Comparison of ENCODE assay signal across 8 cellular contexts in the genomic region with DNA sequence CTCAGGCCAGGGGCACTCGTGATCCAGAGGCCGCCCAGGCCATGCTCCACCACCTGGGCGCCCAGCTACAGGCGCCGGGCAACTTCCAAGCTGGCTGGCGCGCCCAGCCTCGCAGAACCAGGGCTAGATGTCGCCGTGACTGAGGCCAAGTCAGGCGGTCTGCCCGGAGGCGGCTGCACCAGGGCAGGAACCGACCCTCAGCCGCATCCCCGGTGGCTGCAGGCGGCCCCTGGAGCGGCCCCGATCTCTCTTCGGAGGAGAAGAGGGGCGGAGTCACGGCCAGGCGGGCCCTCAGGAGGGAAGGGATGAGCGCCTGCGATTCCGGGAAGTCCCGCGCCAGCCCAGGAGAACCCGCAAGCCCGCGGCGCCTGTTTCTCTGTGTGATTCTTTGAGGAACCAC.
DNase-seq lines count a peak whose midpoint lies in the region; ATAC-seq and TF ChIP-seq lines count a peak whose summit lies in the region.
"Not testable (repeated sequence)": the region's sequence is repeated elsewhere in the genome, so short reads cannot be mapped to it uniquely, and the experiment has no call there.

No MANE protein-coding gene starts in this region.

- not testable (repeated sequence) for H3K79me2 ChIP-seq in SK-N-SH (ENCODE audit: insufficient read depth)

- CTCF ChIA-PET in AG04449 (lab: Yijun Ruan, JAX); SK-N-SH (lab: Yijun Ruan, JAX): not testable (repeated sequence)

- POLR2A ChIA-PET in AG04449 (lab: Yijun Ruan, JAX): not testable (repeated sequence)
- POLR2A ChIA-PET in SK-N-SH (lab: Yijun Ruan, JAX): interaction anchor here (1.0 kb wide), 1 partner anchor 64 kb away, joined by 3 read pairs; no protein-coding TSS in a partner anchor

- peak overlapping the region; percentile 84 for H3K4me2 ChIP-seq in SK-N-SH

- not testable (repeated sequence) for H3K36me3 ChIP-seq in SK-N-SH (replicated peaks in 1 of 2; ENCODE audit: control insufficient read depth in 1 of 2, insufficient read depth in 2 of 2, low read length in 1 of 2); colonic mucosa; ovary; stomach

- peak overlapping the region in 1 of 2 experiments; percentile 47; a peak in 2 of 4 replicates for H3K27ac ChIP-seq in SK-N-SH (ENCODE audit: low read depth in 2 of 2, low read length in 1 of 2)
- not testable (repeated sequence) for H3K27ac ChIP-seq in colonic mucosa
- peak overlapping the region in 1 of 2 donors; percentile 57 for H3K27ac ChIP-seq in ovary
- H3K27ac ChIP-seq in stomach: peak overlapping the region in 3 of 5 donors; percentile 54 to 61 (median 57)

- not testable (repeated sequence) for H3K9me2 ChIP-seq in SK-N-SH

- not testable (repeated sequence) for H3F3A ChIP-seq in SK-N-SH (replicated peaks; ENCODE audit: insufficient read depth)

- H3K9me3 ChIP-seq in SK-N-SH, colonic mucosa, ovary, stomach: not testable (repeated sequence)

- peak overlapping the region; percentile 70 for H2AFZ ChIP-seq in SK-N-SH (ENCODE audit: low read depth)

- not testable (repeated sequence) for H3K27me3 ChIP-seq in SK-N-SH (ENCODE audit: insufficient read depth); colonic mucosa; ovary
- peaks cover 0 to 13% (median 0%) of the 10 kb centered on the region in 3 donors for H3K27me3 ChIP-seq in stomach

- TF ChIP-seq EP300 in SK-N-SH (IDR thresholded peaks at IDR 0.05; ENCODE audit: borderline replicate concordance in 1 of 2, low read depth in 1 of 2, low read length in 1 of 2); ovary (IDR thresholded peaks at IDR 0.05); stomach (IDR thresholded peaks at IDR 0.05): not testable (repeated sequence)

- peak; percentile 42 for ATAC-seq in left colon

- not testable (repeated sequence) for DNase-seq in AG04449 (ENCODE audit: low read depth, low spot score); HFF-Myc (ENCODE audit: extremely low read depth, low read depth)
- DNase-seq in SK-N-SH (peak; percentile 60), colonic mucosa (peak; percentile 67), head of caudate nucleus (peak; percentile 38 to 90 (median 74)), left colon (peak; percentile 49 to 56), ovary (peak; percentile 40 to 71 (median 55)), stomach (peak; percentile 39)

- WGBS in SK-N-SH (ENCODE audit: low lambda C conversion rate): 0% methylated on average over 2 of the region's 32 CpGs
- 0 to 3% (median 0%) methylated on average over 21 to 29 of the region's 32 CpGs for WGBS in ovary, 3 donors
- 1 to 4% (median 1%) methylated on average over 8 to 30 of the region's 32 CpGs for WGBS in stomach, 5 donors

- TF ChIP-seq RAD21 in SK-N-SH (IDR thresholded peaks at IDR 0.05; ENCODE audit: low read length): not testable (repeated sequence)

- peak overlapping the region; percentile 50 for H3K4me3 ChIP-seq in AG04449 (ENCODE audit: low read depth, low read length)
- peak overlapping the region; percentile 30 for H3K4me3 ChIP-seq in HFF-Myc (replicated peaks; ENCODE audit: low read depth, low read length)
- peak overlapping the region; percentile 47 to 55 for H3K4me3 ChIP-seq in SK-N-SH (ENCODE audit: low read depth in 2 of 2, low read length in 1 of 2)
- H3K4me3 ChIP-seq in colonic mucosa: peak overlapping the region; percentile 47
- peak overlapping the region; percentile 52 for H3K4me3 ChIP-seq in ovary
- H3K4me3 ChIP-seq in stomach: peak overlapping the region; percentile 52 to 61 (median 54)

- intact Hi-C loops in colonic mucosa (cut with DNase I); head of caudate nucleus (cut with DNase I); left colon (cut with DNase I, micrococcal nuclease); ovary (cut with DNase I); stomach (cut with DNase I; ENCODE audit: low total_unique reads): not testable (repeated sequence)

- not testable (repeated sequence) for H3K4me1 ChIP-seq in SK-N-SH (ENCODE audit: control insufficient read depth in 1 of 2, insufficient read depth in 2 of 2, low read depth in 1 of 2, low read length in 1 of 2); colonic mucosa; ovary (ENCODE audit: insufficient read depth)
- H3K4me1 ChIP-seq in stomach: peaks cover 0 to 20% (median 4%) of the 10 kb centered on the region in 4 donors

- TF ChIP-seq POLR2A in ovary (IDR thresholded peaks at IDR 0.05); stomach (IDR thresholded peaks at IDR 0.05): not testable (repeated sequence)

- not testable (repeated sequence) for H3K9ac ChIP-seq in SK-N-SH; colonic mucosa (ENCODE audit: low read depth in 2 of 2, low read length in 2 of 2)

- H4K20me1 ChIP-seq in SK-N-SH (ENCODE audit: insufficient read depth): not testable (repeated sequence)

- TF ChIP-seq CTCF in AG04449 (IDR thresholded peaks at IDR 0.05; ENCODE audit: insufficient read depth, low read length, missing control alignments); HFF-Myc (IDR thresholded peaks at IDR 0.05; ENCODE audit: low read depth, low read length, missing control alignments); SK-N-SH (IDR thresholded peaks at IDR 0.05); colonic mucosa (IDR thresholded peaks at IDR 0.05); ovary (IDR thresholded peaks at IDR 0.05); stomach (IDR thresholded peaks at IDR 0.05): not testable (repeated sequence)
